Comparison of ENCODE assay signal across 8 cellular contexts in genomic region chr9:74497750-74498615, GRCh38. TPM values are rescaled to one million over a fixed set of nuclear protein-coding genes. Genes with fewer than 3 reads are reported as not detected.
DNase-seq lines count a peak whose midpoint lies in the region; ATAC-seq, FAIRE-seq and TF ChIP-seq lines count a peak whose summit lies in the region.

No MANE protein-coding gene starts in this region.

- peaks cover 3 to 26% of the 10 kb centered on the region in 2 donors for H3K4me1 ChIP-seq in duodenal mucosa (ENCODE audit: control insufficient read depth in 1 of 2, insufficient read depth in 2 of 2, low read length in 2 of 2)
- H3K4me1 ChIP-seq in thoracic aorta (ENCODE audit: control insufficient read depth in 1 of 2, low read depth in 2 of 2): peaks cover 14 to 31% of the 10 kb centered on the region in 2 donors

- H3K4me3 ChIP-seq in duodenal mucosa (ENCODE audit: low read depth in 1 of 2, low read length in 2 of 2): peak overlapping the region; percentile 73 to 91
- H3K4me3 ChIP-seq in thoracic aorta: peak overlapping the region; percentile 84

- H3K27me3 ChIP-seq in duodenal mucosa (ENCODE audit: control insufficient read depth in 1 of 2, insufficient read depth in 2 of 2, low read length in 2 of 2): peaks cover 46 to 54% of the 10 kb centered on the region in 2 donors
- no peaks in the 10 kb centered on the region for H3K27me3 ChIP-seq in thoracic aorta (replicated peaks; ENCODE audit: insufficient read depth)

- ATAC-seq in GM18498 (IDR thresholded peaks at IDR 0.05; ENCODE audit: unreplicated experiment): peak; percentile 21
- no peak for ATAC-seq in thoracic aorta (ENCODE audit: insufficient number of reproducible peaks, low FRiP score, low read depth)
- ATAC-seq in HG03139 (IDR thresholded peaks at IDR 0.05; ENCODE audit: unreplicated experiment): no peak

- H3K9ac ChIP-seq in duodenal mucosa (ENCODE audit: low read depth in 1 of 2, low read length in 2 of 2): no peak overlapping the region

- TF ChIP-seq CTCF in thoracic aorta (IDR thresholded peaks at IDR 0.05): no peak
- TF ChIP-seq CTCF in D721Med (IDR thresholded peaks at IDR 0.05; ENCODE audit: insufficient read depth, missing control alignments): no peak

- H3K36me3 ChIP-seq in duodenal mucosa (ENCODE audit: control insufficient read depth in 1 of 2, insufficient read depth in 2 of 2, low read length in 2 of 2) (no peaks in the 10 kb centered on the region), thoracic aorta (no peaks in the 10 kb centered on the region)

- no peak overlapping the region for H3K27ac ChIP-seq in duodenal mucosa (ENCODE audit: low read depth, low read length)
- H3K27ac ChIP-seq in thoracic aorta: no peak overlapping the region

- DNase-seq in 8988T (peak; percentile 26), NCI-H69 (lab: John Stamatoyannopoulos, UW) (peak; percentile 60), medulla oblongata (ENCODE audit: extremely low spot score) (peak; percentile 38), thoracic aorta (ENCODE audit: low spot score) (no peak), D721Med (ENCODE audit: insufficient read length, low spot score) (no peak)

- no peak for FAIRE-seq in D721Med (lab: Jason Lieb, UNC)

- H3K9me3 ChIP-seq in duodenal mucosa (ENCODE audit: control insufficient read depth in 1 of 2, low read length in 2 of 2): no peaks in the 10 kb centered on the region
- no peaks in the 10 kb centered on the region for H3K9me3 ChIP-seq in thoracic aorta

RNA-seq across cellular contexts. Expression of gene RORB, which starts 0.8 kb away (rescaled TPM):
- under 1 TPM; 0.81 to 0.85 TPM for total RNA-seq in thoracic aorta

Comparison
In these comparisons a context has a peak if more than half of its experiments do, and no peak if none do; other contexts are left out.
1. DNase-seq: peak in 8988T (single experiment), NCI-H69 (single experiment) and medulla oblongata (single experiment); none in thoracic aorta (single experiment) and D721Med (single experiment).